Comparison of ENCODE assay signal across 1 cellular context in the genomic region with DNA sequence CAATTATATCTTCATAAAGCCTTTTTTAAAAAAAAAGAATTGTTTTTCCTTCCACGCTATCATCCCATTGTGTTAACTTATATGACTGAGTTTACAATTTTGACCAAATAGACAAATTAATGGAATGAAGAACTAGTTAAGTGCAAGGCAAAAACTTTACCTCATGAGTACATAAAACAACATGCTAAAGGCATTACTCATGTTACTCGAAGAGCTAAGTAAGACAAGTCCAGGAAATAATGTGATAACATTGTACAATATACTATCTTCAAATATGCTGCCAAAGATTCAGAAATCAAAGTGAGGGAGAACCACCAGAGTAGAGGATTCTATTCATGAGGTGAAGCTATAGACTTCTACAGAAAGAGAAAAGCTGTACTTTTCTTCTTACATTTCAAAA.
TF ChIP-seq lines count a peak whose summit lies in the region.

No MANE protein-coding gene starts in this region.

TF ChIP-seq in GM12891, 5 proteins besides CTCF, POLR2A, EP300 and RAD21:
- TF ChIP-seq TAF1 (IDR thresholded peaks at IDR 0.05; ENCODE audit: low read depth, low read length) = no peak
- no peak for TF ChIP-seq PAX5 (IDR thresholded peaks at IDR 0.05; ENCODE audit: insufficient read depth, low read length, severe bottlenecking)
- TF ChIP-seq SPI1 (IDR thresholded peaks at IDR 0.05; ENCODE audit: low read depth, low read length) = no peak
- TF ChIP-seq POLR2AphosphoS5 (IDR thresholded peaks at IDR 0.05; ENCODE audit: low read depth, low read length) = no peak
- no peak for TF ChIP-seq POU2F2 (IDR thresholded peaks at IDR 0.05; ENCODE audit: low read depth, low read length)
